In the genomic region with DNA sequence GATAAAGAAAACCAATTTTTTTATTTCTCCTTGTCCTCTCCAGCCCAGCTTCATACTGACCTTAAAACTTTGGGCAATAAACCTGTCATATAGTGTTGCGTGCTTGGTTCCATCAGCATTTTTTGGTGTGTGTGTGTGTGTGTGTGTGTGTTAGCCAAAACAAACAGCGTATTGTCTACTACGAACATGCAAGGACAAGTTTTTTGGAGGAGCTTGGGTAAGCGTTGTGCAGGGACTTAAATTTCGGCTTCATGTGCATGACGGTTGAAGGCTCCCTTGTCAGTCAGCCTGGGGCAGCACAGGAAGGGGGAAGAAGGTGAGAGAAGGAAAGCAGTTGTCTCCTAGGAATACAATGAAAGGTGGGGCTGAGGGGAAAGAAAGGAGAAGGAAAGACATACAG, we compare ENCODE assay signal across 25 cellular contexts.
"Had no signal": no experiment of that assay in that cellular context is flagged by ENCODE, and none has a peak within 500 bp of the region (broad histone marks: within the 10 kb centered on the region; RNA-seq: fewer than 3 reads in every experiment).

No MANE protein-coding gene starts in this region.

- H3K4me1 Mint-ChIP-seq: IgD-negative memory B cell had no signal

- H3K27ac ChIP-seq: KMS-11, SJSA1 had no signal

- H3K4me3 Mint-ChIP-seq: IgD-negative memory B cell had no signal

- H3K4me1 ChIP-seq: SJSA1 had no signal

- H3K4me2 ChIP-seq: KMS-11, SK-N-SH had no signal

- H3K9me3 ChIP-seq: MG63, SJSA1, SK-N-SH had no signal

- DNase-seq: Kasumi-1, MG63, NCI-H1092 treated with DMSO at 0.1 percent for 48 hours, NCI-H1436, NCI-H187, NCI-H2029, NCI-H2081 treated with DMSO at 0.1 percent for 48 hours, NCI-H2171, NCI-H226, NCI-H446, NCI-H510A, NCI-H524 treated with DMSO at 0.1 percent for 48 hours, NCI-H69, NCI-H774, Right ventricle myocardium superior, RPMI8226, SIG-M5, SK-N-SH, SW 1271 had no signal

- H3K9ac ChIP-seq: KMS-11, SK-N-SH had no signal

- ATAC-seq: HepG2, K562 had no signal

- H3K36me3 ChIP-seq: MG63, SJSA1 had no signal

- H3K4me3 ChIP-seq: K562, MG63, SJSA1 had no signal

- FAIRE-seq: HepG2, K562, RCC 7860 had no signal

- H3K36me3 Mint-ChIP-seq: IgD-negative memory B cell had no signal

- H3K27ac Mint-ChIP-seq: IgD-negative memory B cell had no signal

- H3K27me3 Mint-ChIP-seq: IgD-negative memory B cell had no signal

- H3K27me3 ChIP-seq: MG63, SJSA1 had no signal
